In genomic region chr20:34712525-34713192, GRCh38 we compare ENCODE assay signal across 15 cellular contexts. TPM values are rescaled to one million over a fixed set of nuclear protein-coding genes. Genes with fewer than 3 reads are reported as not detected.
DNase-seq lines count a peak whose midpoint lies in the region; ATAC-seq and TF ChIP-seq lines count a peak whose summit lies in the region.
"Had no signal": no experiment of that assay in that cellular context is flagged by ENCODE, and none has a peak within 500 bp of the region (broad histone marks: within the 10 kb centered on the region; RNA-seq: fewer than 3 reads in every experiment).

No MANE protein-coding gene starts in this region.

- H3K36me3 ChIP-seq in left ventricle myocardium inferior = peaks cover 40% of the 10 kb centered on the region

- peaks cover 23% of the 10 kb centered on the region for H3K4me1 Mint-ChIP-seq in T-helper 17 cell
- H3K4me1 Mint-ChIP-seq in T-helper 2 cell treated with Interferon-gamma antibody and Interleukin-4, amounts not matched to agents 5 μg/mL and 100 μg/mL, for 36 hours (ENCODE audit: low read depth) = peaks cover 15% of the 10 kb centered on the region

- H3K4me3 ChIP-seq in left ventricle myocardium inferior = no peak overlapping the region
- H3K4me3 ChIP-seq: upper lobe of right lung had no signal

- H3K27me3 ChIP-seq in left ventricle myocardium inferior (ENCODE audit: low read depth) = no peaks in the 10 kb centered on the region
- H3K27me3 ChIP-seq: upper lobe of right lung had no signal

- ATAC-seq in T-helper 17 cell (no peak), GM18868 (IDR thresholded peaks at IDR 0.05; ENCODE audit: unreplicated experiment) (no peak)
- ATAC-seq: stimulated activated naive CD8-positive, alpha-beta T cell treated with anti-CD3 and anti-CD28 coated beads, Interleukin-15, amount 100 ng/mL, for 72 hours; upper lobe of right lung had no signal

- no peak for TF ChIP-seq CTCF in left ventricle myocardium inferior (IDR thresholded peaks at IDR 0.05; ENCODE audit: borderline replicate concordance)

- H3K36me3 Mint-ChIP-seq in T-helper 17 cell (ENCODE audit: low read depth) = peaks cover 3% of the 10 kb centered on the region
- H3K36me3 Mint-ChIP-seq in T-helper 2 cell treated with Interferon-gamma antibody and Interleukin-4, amounts not matched to agents 5 μg/mL and 100 μg/mL, for 36 hours (ENCODE audit: low read depth) = peaks cover 18% of the 10 kb centered on the region

- H3K27ac ChIP-seq in left ventricle myocardium inferior (replicated peaks) = peak overlapping the region; percentile 99
- H3K27ac ChIP-seq: upper lobe of right lung had no signal

- no peaks in the 10 kb centered on the region for H3K27me3 Mint-ChIP-seq in T-helper 17 cell
- H3K27me3 Mint-ChIP-seq in T-helper 2 cell treated with Interferon-gamma antibody and Interleukin-4, amounts not matched to agents 5 μg/mL and 100 μg/mL, for 36 hours (ENCODE audit: low read depth) = peaks cover 7% of the 10 kb centered on the region
- H3K27me3 Mint-ChIP-seq: CD4-positive, CD25-positive, alpha-beta regulatory T cell had no signal

- H3K9me3 Mint-ChIP-seq in T-helper 2 cell treated with Interferon-gamma antibody and Interleukin-4, amounts not matched to agents 5 μg/mL and 100 μg/mL, for 36 hours = no peaks in the 10 kb centered on the region
- H3K9me3 Mint-ChIP-seq: activated naive CD4-positive, alpha-beta T cell treated with anti-CD3 and anti-CD28 coated beads, Interleukin-2, amount 10 ng/mL, durations not matched to agents 7 days and 5 days; stimulated activated naive CD8-positive, alpha-beta T cell treated with anti-CD3 and anti-CD28 coated beads, Interleukin-15, amount 100 ng/mL, for 72 hours had no signal

- H3K4me3 Mint-ChIP-seq in T-helper 17 cell = no peak overlapping the region
- no peak overlapping the region for H3K4me3 Mint-ChIP-seq in T-helper 2 cell treated with Interferon-gamma antibody and Interleukin-4, amounts not matched to agents 5 μg/mL and 100 μg/mL, for 36 hours
- H3K4me3 Mint-ChIP-seq: activated CD4-positive, alpha-beta T cell treated with anti-CD3 and anti-CD28 coated beads for 36 hours; activated naive CD4-positive, alpha-beta T cell treated with anti-CD3 and anti-CD28 coated beads, Interleukin-2, amount 10 ng/mL, durations not matched to agents 7 days and 5 days; stimulated activated naive CD8-positive, alpha-beta T cell treated with anti-CD3 and anti-CD28 coated beads, Interleukin-15, amount 100 ng/mL, for 72 hours had no signal

- no peaks in the 10 kb centered on the region for H3K9me3 ChIP-seq in T-helper 17 cell (ENCODE audit: control insufficient read depth, low read length, poor library complexity, severe bottlenecking)
- no peaks in the 10 kb centered on the region for H3K9me3 ChIP-seq in left ventricle myocardium inferior (replicated peaks)
- H3K9me3 ChIP-seq: upper lobe of right lung had no signal

- peaks cover 64% of the 10 kb centered on the region for H3K4me1 ChIP-seq in left ventricle myocardium inferior

- peak overlapping the region; percentile 93 for H3K27ac Mint-ChIP-seq in T-helper 17 cell
- H3K27ac Mint-ChIP-seq in T-helper 2 cell treated with Interferon-gamma antibody and Interleukin-4, amounts not matched to agents 5 μg/mL and 100 μg/mL, for 36 hours = no peak overlapping the region
- H3K27ac Mint-ChIP-seq: activated CD4-positive, alpha-beta T cell treated with anti-CD3 and anti-CD28 coated beads for 36 hours; activated naive CD4-positive, alpha-beta T cell treated with anti-CD3 and anti-CD28 coated beads, Interleukin-2, amount 10 ng/mL, durations not matched to agents 7 days and 5 days; CD4-positive, CD25-positive, alpha-beta regulatory T cell had no signal

- peak; percentile 44 for DNase-seq in activated CD8-positive, alpha-beta memory T cell treated with anti-CD3 and anti-CD28 coated beads, Interleukin-2, amount 50 U/mL, for 48 hours
- DNase-seq in activated CD8-positive, alpha-beta memory T cell treated with anti-CD3 and anti-CD28 coated beads, Interleukin-2, amount 50 U/mL, for 4 hours = no peak
- DNase-seq in T-helper 17 cell (no peak), left ventricle myocardium inferior (no peak), renal cortical epithelial cell (ENCODE audit: low read depth) (peak; percentile 19), MV-4-11 (lab: John Stamatoyannopoulos, UW) (no peak)
- DNase-seq in T-helper 2 cell treated with Interferon-gamma antibody and Interleukin-4, amounts not matched to agents 5 μg/mL and 100 μg/mL, for 36 hours (ENCODE audit: low spot score) = no peak
- DNase-seq: activated naive CD4-positive, alpha-beta T cell treated with anti-CD3 and anti-CD28 coated beads, Interleukin-2, amount 10 ng/mL, durations not matched to agents 7 days and 5 days; CD4-positive, CD25-positive, alpha-beta regulatory T cell; DND-41; hippocampal formation; stimulated activated naive CD8-positive, alpha-beta T cell treated with anti-CD3 and anti-CD28 coated beads, Interleukin-15, amount 100 ng/mL, for 72 hours; upper lobe of right lung had no signal

- intact Hi-C loops in left ventricle myocardium inferior (cut with micrococcal nuclease) = no loop called here

RNA-seq across cellular contexts. Expression of gene TP53INP2, which starts 8.5 kb away (rescaled TPM):
- total RNA-seq in T-helper 17 cell (10 to 100 TPM; 62.0 to 62.4 TPM), left ventricle myocardium inferior (132 TPM), renal cortical epithelial cell (5.4 and 10.9 TPM in 2 replicates)

RNA-seq across cellular contexts. Expression of gene PIGU, which starts 35.8 kb away (rescaled TPM):
- total RNA-seq in T-helper 17 cell (10 to 100 TPM in 1 of 2 donors, 1 to 10 TPM in 1; 8.4 to 10.2 TPM), left ventricle myocardium inferior (13.7 TPM), renal cortical epithelial cell (6.6 and 9.7 TPM in 2 replicates)

Comparison
In these comparisons a context has a peak if more than half of its experiments do, and no peak if none do; other contexts are left out.
1. DNase-seq: peak in activated CD8-positive, alpha-beta memory T cell treated with anti-CD3 and anti-CD28 coated beads, Interleukin-2, amount 50 U/mL, for 48 hours (single experiment) and renal cortical epithelial cell (single experiment); none in activated CD8-positive, alpha-beta memory T cell treated with anti-CD3 and anti-CD28 coated beads, Interleukin-2, amount 50 U/mL, for 4 hours (single experiment), T-helper 17 cell (0 of 3), left ventricle myocardium inferior (single experiment), MV-4-11 (single experiment) and T-helper 2 cell treated with Interferon-gamma antibody and Interleukin-4, amounts not matched to agents 5 μg/mL and 100 μg/mL, for 36 hours (single experiment).